Comparison of ENCODE assay signal across 19 cellular contexts in genomic region chr2:161095314-161095713, GRCh38.
A peak's percentile ranks its signal among the peaks of the same experiment; 100 is the strongest.
DNase-seq lines count a peak whose midpoint lies in the region; ATAC-seq, FAIRE-seq and TF ChIP-seq lines count a peak whose summit lies in the region.
"Had no signal": no experiment of that assay in that cellular context is flagged by ENCODE, and none has a peak within 500 bp of the region (broad histone marks: within the 10 kb centered on the region; RNA-seq: fewer than 3 reads in every experiment).

No MANE protein-coding gene starts in this region.

- H3K18ac ChIP-seq in H1 (ENCODE audit: extremely low read depth, low read length) = no peak overlapping the region

- no peak overlapping the region for H3K4ac ChIP-seq in H1 (replicated peaks; ENCODE audit: insufficient read length, low read depth, low read length)

- no peak overlapping the region for H2BK5ac ChIP-seq in H1 (ENCODE audit: low read depth, low read length)

- H3F3A ChIP-seq in Loucy (ENCODE audit: low read depth) = peaks cover 5% of the 10 kb centered on the region; the same call in 1 of the 2 replicates

- no peaks in the 10 kb centered on the region for H3K23me2 ChIP-seq in H1 (ENCODE audit: low read depth, low read length)

- H3K36me3 ChIP-seq in HepG2 (replicated peaks in 1 of 2; ENCODE audit: control insufficient read depth in 1 of 2, insufficient read depth in 2 of 2, low read length in 2 of 2) = no peaks in the 10 kb centered on the region
- H3K36me3 ChIP-seq in right lobe of liver = no peaks in the 10 kb centered on the region
- no peaks in the 10 kb centered on the region for H3K36me3 ChIP-seq in Loucy (ENCODE audit: insufficient read depth, low read length)
- no peaks in the 10 kb centered on the region for H3K36me3 ChIP-seq in H1 (ENCODE audit: control insufficient read depth in 2 of 4, insufficient read depth in 4 of 4, low read length in 3 of 4)
- H3K36me3 ChIP-seq: MG63, SJCRH30 had no signal

- TF ChIP-seq EP300 in HepG2 (IDR thresholded peaks at IDR 0.05; ENCODE audit: low read depth in 2 of 2, low read length in 2 of 2) (peak in 1 of 2 experiments; percentile 30; a peak in 1 of 4 replicates), HepG2 (CRISPR knock-in tag; IDR thresholded peaks at IDR 0.05; ENCODE audit: borderline replicate concordance) (no peak), H1 (IDR thresholded peaks at IDR 0.05; ENCODE audit: borderline replicate concordance in 1 of 2, low read depth in 2 of 2, low read length in 2 of 2) (no peak)

- no peak overlapping the region for H4K8ac ChIP-seq in H1 (ENCODE audit: extremely low read depth, insufficient read depth, low read length)

- peaks cover 20% of the 10 kb centered on the region for H3K4me1 ChIP-seq in HepG2 (ENCODE audit: insufficient read depth, low read length)
- no peaks in the 10 kb centered on the region for H3K4me1 ChIP-seq in right lobe of liver
- peaks cover 37% of the 10 kb centered on the region for H3K4me1 ChIP-seq in Loucy (ENCODE audit: insufficient read depth, low read length, poor library complexity, severe bottlenecking)
- H3K4me1 ChIP-seq in H1 (replicated peaks in 1 of 4; ENCODE audit: control insufficient read depth in 3 of 4, insufficient read depth in 4 of 4, low read length in 3 of 4) = no peaks in the 10 kb centered on the region

- CTCF ChIA-PET in HepG2 (lab: Yijun Ruan, JAX; ENCODE audit: low intra/inter-chr PET ratio, low total read pairs) = no interaction called here
- CTCF ChIA-PET in H1 (lab: Charles Lee; ENCODE audit: partially characterized antibody) = no interaction called here

- no peak overlapping the region for H3K23ac ChIP-seq in H1 (ENCODE audit: insufficient read length)

- H3K14ac ChIP-seq in H1 (ENCODE audit: insufficient read length) = no peak overlapping the region

- H4K91ac ChIP-seq in H1 (replicated peaks; ENCODE audit: insufficient read length, low read length) = no peak overlapping the region

- H3K9me3 ChIP-seq in HepG2 (ENCODE audit: low read length) = no peaks in the 10 kb centered on the region
- no peaks in the 10 kb centered on the region for H3K9me3 ChIP-seq in right lobe of liver
- no peaks in the 10 kb centered on the region for H3K9me3 ChIP-seq in Loucy (ENCODE audit: insufficient read depth, low read depth, low read length)
- H3K9me3 ChIP-seq in H1 (ENCODE audit: insufficient read depth in 2 of 2, low read depth in 1 of 2, low read length in 1 of 2) = no peaks in the 10 kb centered on the region
- H3K9me3 ChIP-seq: MG63, SJCRH30 had no signal

- H4K20me1 ChIP-seq in HepG2 (ENCODE audit: insufficient read depth, low read length) (no peaks in the 10 kb centered on the region), Loucy (ENCODE audit: insufficient read depth, low read length, poor library complexity, severe bottlenecking) (no peaks in the 10 kb centered on the region), H1 (replicated peaks in 1 of 2; ENCODE audit: control insufficient read depth in 1 of 2, insufficient read depth in 2 of 2, low read length in 2 of 2) (no peaks in the 10 kb centered on the region)

- no TSS peak for BruUV-seq in HepG2 (replicated peaks; lab: Mats Ljungman, UMichigan)

- no peak overlapping the region for H2BK12ac ChIP-seq in H1 (ENCODE audit: low read depth, low read length)

- no peak overlapping the region for H2BK120ac ChIP-seq in H1 (replicated peaks; ENCODE audit: low read depth, low read length)

- H3K56ac ChIP-seq in H1 (replicated peaks; ENCODE audit: insufficient read length, low read depth, low read length) = no peak overlapping the region

- TF ChIP-seq RAD21 in HepG2 (CRISPR knock-in tag; IDR thresholded peaks at IDR 0.05) = no peak
- TF ChIP-seq RAD21 in H1 (IDR thresholded peaks at IDR 0.05 in 1 of 2, conservative IDR thresholded peaks at IDR 0.05 in 1 of 2; ENCODE audit: low read depth in 2 of 2, low read length in 2 of 2) = no peak

- ATAC-seq in HepG2 (peak; percentile 85), right lobe of liver (no peak), HG03039 (IDR thresholded peaks at IDR 0.05; ENCODE audit: unreplicated experiment) (no peak)

- in situ Hi-C loops in HepG2 (cut with HindIII; ENCODE audit: extremely low pct_ligation_motif_present, low pct_unique_long_range_greater_than_20kb) = no loop called here

- WGBS in HepG2 (ENCODE audit: low lambda C conversion rate) = 32% methylated on average over 3 of the region's 3 CpGs
- WGBS in right lobe of liver (ENCODE audit: insufficient coverage, low coverage, low lambda C conversion rate, missing lambda C conversion rate) = 56% methylated on average over 2 of the region's 3 CpGs
- WGBS in H1 (ENCODE audit: extremely low coverage in 1 of 2, insufficient coverage in 1 of 2, insufficient read length in 1 of 2, insufficient replicate concordance in 2 of 2, low coverage in 1 of 2, low lambda C conversion rate in 2 of 2, missing lambda C conversion rate in 1 of 2), 2 experiments = 83% methylated on average over 3 of the region's 3 CpGs; no CpG with 5 or more reads in 1 of the 2 experiments

- H2BK15ac ChIP-seq in H1 (ENCODE audit: low read length) = no peak overlapping the region

- H3K27ac ChIP-seq in HepG2 (ENCODE audit: extremely low read length, insufficient read depth, low read length) (no peak overlapping the region), right lobe of liver (no peak overlapping the region), H1 (ENCODE audit: low read depth, low read length) (no peak overlapping the region)
- H3K27ac ChIP-seq: 22Rv1, KMS-11, SJCRH30 had no signal

- no peaks in the 10 kb centered on the region for H3K9me2 ChIP-seq in Loucy (replicated peaks; ENCODE audit: low read depth, low read length)

- no peak for TF ChIP-seq POLR2A in HepG2 (IDR thresholded peaks at IDR 0.05; ENCODE audit: insufficient read depth in 1 of 2, low read depth in 2 of 2, low read length in 2 of 2)
- TF ChIP-seq POLR2A in right lobe of liver (IDR thresholded peaks at IDR 0.05) = no peak
- no peak for TF ChIP-seq POLR2A in H1 (IDR thresholded peaks at IDR 0.05; ENCODE audit: control extremely low read depth in 1 of 2, low read depth in 2 of 2, low read length in 2 of 2)

- FAIRE-seq in HepG2 (lab: Jason Lieb, UNC) = no peak
- FAIRE-seq in H1 (lab: Jason Lieb, UNC) = no peak
- FAIRE-seq: G401.6 had no signal

- no peaks in the 10 kb centered on the region for H3K79me1 ChIP-seq in H1 (ENCODE audit: low read depth, low read length)

- H3K4me2 ChIP-seq in HepG2 (ENCODE audit: low read depth, low read length) (peak overlapping the region; percentile 62), Loucy (ENCODE audit: low read depth, low read length, poor library complexity, severe bottlenecking) (peak overlapping the region; percentile 36), H1 (ENCODE audit: insufficient read depth in 1 of 2, low read depth in 2 of 2, low read length in 2 of 2) (no peak overlapping the region)
- H3K4me2 ChIP-seq: KMS-11 had no signal

- H3K79me2 ChIP-seq in HepG2 (ENCODE audit: insufficient read depth, low read length) (no peaks in the 10 kb centered on the region), Loucy (ENCODE audit: insufficient read depth, low read length) (no peaks in the 10 kb centered on the region), H1 (ENCODE audit: control insufficient read depth in 1 of 2, insufficient read depth in 2 of 2, low read length in 2 of 2) (no peaks in the 10 kb centered on the region)

- intact Hi-C loops in HepG2 (cut with micrococcal nuclease; ENCODE audit: unreplicated experiment) = no loop called here
- intact Hi-C loops in right lobe of liver (cut with DNase I) = no loop called here

- POLR2A ChIA-PET in HepG2 (lab: Yijun Ruan, JAX) = no interaction called here
- POLR2A ChIA-PET in H1 (lab: Charles Lee; ENCODE audit: partially characterized antibody) = no interaction called here

- no peak overlapping the region for H4K5ac ChIP-seq in H1 (ENCODE audit: insufficient read length, low read depth, low read length)

- H3K4me3 ChIP-seq in HepG2 (replicated peaks in 1 of 3; ENCODE audit: insufficient read depth in 1 of 3, low read depth in 2 of 3, low read length in 3 of 3) (no peak overlapping the region), right lobe of liver (no peak overlapping the region), Loucy (ENCODE audit: low read length, poor library complexity, severe bottlenecking) (no peak overlapping the region), H1 (ENCODE audit: extremely low read depth in 1 of 4, insufficient read depth in 2 of 4, low read depth in 3 of 4, low read length in 4 of 4) (no peak overlapping the region)
- H3K4me3 ChIP-seq: MG63, SJCRH30 had no signal

- DNase-seq in HepG2 (ENCODE audit: low spot score) = no peak
- no peak for DNase-seq in right lobe of liver
- DNase-seq in H1 (ENCODE audit: low read depth in 1 of 2, low spot score in 2 of 2) = no peak
- DNase-seq in germinal center (ENCODE audit: low spot score) = no peak
- DNase-seq in NCI-H2171 (lab: John Stamatoyannopoulos, UW) = no peak
- DNase-seq in nucleus accumbens (lab: John Stamatoyannopoulos, UW) = no peak
- DNase-seq: DMS79, HCEC 1CT, MG63, NCI-H1092 treated with DMSO at 0.1 percent for 48 hours, NCI-H2081 treated with DMSO at 0.1 percent for 48 hours, NCI-H510A treated with DMSO at 0.1 percent for 48 hours, NCI-H82, SJCRH30 had no signal

- TF ChIP-seq CTCF in HepG2 (CRISPR knock-in tag; IDR thresholded peaks at IDR 0.05) (no peak), right lobe of liver (IDR thresholded peaks at IDR 0.05) (no peak), Loucy (conservative IDR thresholded peaks at IDR 0.05; ENCODE audit: low read length) (no peak), H1 (IDR thresholded peaks at IDR 0.05; ENCODE audit: control extremely low read depth in 1 of 3, insufficient read depth in 1 of 3, low read depth in 1 of 3, low read length in 3 of 3) (no peak)

- H3K9ac ChIP-seq in HepG2 (ENCODE audit: insufficient read depth, low read depth, low read length) (no peak overlapping the region), Loucy (ENCODE audit: low read depth, low read length, poor library complexity, severe bottlenecking) (no peak overlapping the region), H1 (replicated peaks in 1 of 4; ENCODE audit: extremely low read depth in 1 of 4, low read depth in 3 of 4, low read length in 3 of 4) (no peak overlapping the region)
- H3K9ac ChIP-seq: KMS-11 had no signal

- H3K27me3 ChIP-seq in HepG2 (ENCODE audit: control insufficient read depth in 1 of 2, insufficient read depth in 2 of 2, low read length in 2 of 2) = no peaks in the 10 kb centered on the region
- H3K27me3 ChIP-seq in right lobe of liver = no peaks in the 10 kb centered on the region
- no peaks in the 10 kb centered on the region for H3K27me3 ChIP-seq in Loucy (ENCODE audit: insufficient read depth, low read length, poor library complexity, severe bottlenecking)
- H3K27me3 ChIP-seq in H1 (replicated peaks in 1 of 4; ENCODE audit: control insufficient read depth in 3 of 4, extremely low read depth in 1 of 4, insufficient read depth in 3 of 4, low read length in 3 of 4) = no peaks in the 10 kb centered on the region
- H3K27me3 ChIP-seq: MG63, SJCRH30 had no signal

- H2AFZ ChIP-seq in HepG2 (ENCODE audit: low read length) = peak overlapping the region; percentile 43
- H2AFZ ChIP-seq in Loucy (ENCODE audit: low read length) = 0 out of 2 replicates have a peak overlapping the region, but pooled peaks have one; percentile 37
- H2AFZ ChIP-seq in H1 (ENCODE audit: low read length) = 0 out of 2 replicates have a peak overlapping the region, but pooled peaks have one; percentile 72

- no peak overlapping the region for H2BK20ac ChIP-seq in H1 (ENCODE audit: low read length)

- H2AK5ac ChIP-seq in H1 (ENCODE audit: low read depth, low read length) = no peak overlapping the region

Comparison
In these comparisons a context has a peak if more than half of its experiments do, and no peak if none do; other contexts are left out.
1. H3K4me2 ChIP-seq: peak in HepG2 (single experiment) and Loucy (single experiment); none in H1 (0 of 2).
2. Peak in every context shown above with its lines, with median percentiles within 50 percentile points of each other: H2AFZ ChIP-seq.